9 cellular contexts compared by ENCODE assay signal in genomic region chr3:100042577-100042981, GRCh38.
DNase-seq lines count a peak whose midpoint lies in the region; ATAC-seq and TF ChIP-seq lines count a peak whose summit lies in the region.
"Had no signal": no experiment of that assay in that cellular context is flagged by ENCODE, and none has a peak within 500 bp of the region (broad histone marks: within the 10 kb centered on the region; RNA-seq: fewer than 3 reads in every experiment).

No MANE protein-coding gene starts in this region.

- no peaks in the 10 kb centered on the region for H3K27me3 Mint-ChIP-seq in nephron (ENCODE audit: low read depth)
- no peaks in the 10 kb centered on the region for H3K27me3 Mint-ChIP-seq in activated naive CD4-positive, alpha-beta T cell treated with anti-CD3 and anti-CD28 coated beads for 36 hours (ENCODE audit: low read depth)
- H3K27me3 Mint-ChIP-seq: stimulated activated naive B cell treated with anti-CD40 and anti-IgM and Interleukin-4, amounts not matched to agents 10 μg/mL and 1 μg/mL and 100 μg/mL, for 72 hours had no signal

- no peaks in the 10 kb centered on the region for H3K9me3 Mint-ChIP-seq in nephron
- no peaks in the 10 kb centered on the region for H3K9me3 Mint-ChIP-seq in activated naive CD4-positive, alpha-beta T cell treated with anti-CD3 and anti-CD28 coated beads for 36 hours
- H3K9me3 Mint-ChIP-seq: stimulated activated naive B cell treated with anti-CD40 and anti-IgM and Interleukin-4, amounts not matched to agents 10 μg/mL and 1 μg/mL and 100 μg/mL, for 72 hours had no signal

- intact Hi-C loops in left ventricle myocardium inferior (cut with micrococcal nuclease), result no loop called here
- intact Hi-C loops in left ventricle myocardium superior (cut with micrococcal nuclease), result no loop called here
- intact Hi-C loops in aorta (cut with DNase I), result loop anchor here (5.0 to 10.0 kb wide), 6 partner anchors 40 to 195 kb away; no protein-coding TSS in a partner anchor
- intact Hi-C loops in activated naive CD4-positive, alpha-beta T cell treated with anti-CD3 and anti-CD28 coated beads for 36 hours (cut with micrococcal nuclease), result no loop called here

- CTCF ChIA-PET in activated naive CD4-positive, alpha-beta T cell treated with anti-CD3 and anti-CD28 coated beads for 36 hours (lab: Charles Lee), result interaction anchor here (1.8 kb wide), 1 partner anchor 211 kb away, joined by 7 read pairs; no protein-coding TSS in a partner anchor

- H3K36me3 Mint-ChIP-seq in nephron (ENCODE audit: low read depth), result no peaks in the 10 kb centered on the region
- H3K36me3 Mint-ChIP-seq in activated naive CD4-positive, alpha-beta T cell treated with anti-CD3 and anti-CD28 coated beads for 36 hours (ENCODE audit: low read depth), result no peaks in the 10 kb centered on the region

- ATAC-seq in left ventricle myocardium superior (no peak), aorta (ENCODE audit: low FRiP score) (peak; percentile 28), HG02973 (IDR thresholded peaks at IDR 0.05; ENCODE audit: unreplicated experiment) (no peak)
- ATAC-seq: stimulated activated naive B cell treated with anti-CD40 and anti-IgM and Interleukin-4, amounts not matched to agents 10 μg/mL and 1 μg/mL and 100 μg/mL, for 72 hours had no signal

- H3K27me3 ChIP-seq in left ventricle myocardium inferior (ENCODE audit: low read depth), result no peaks in the 10 kb centered on the region
- no peaks in the 10 kb centered on the region for H3K27me3 ChIP-seq in aorta (ENCODE audit: control insufficient read depth in 1 of 2, insufficient read depth in 2 of 2, low read length in 1 of 2)

- no peak overlapping the region for H3K4me3 Mint-ChIP-seq in nephron
- no peak overlapping the region for H3K4me3 Mint-ChIP-seq in activated naive CD4-positive, alpha-beta T cell treated with anti-CD3 and anti-CD28 coated beads for 36 hours
- H3K4me3 Mint-ChIP-seq: stimulated activated naive B cell treated with anti-CD40 and anti-IgM and Interleukin-4, amounts not matched to agents 10 μg/mL and 1 μg/mL and 100 μg/mL, for 72 hours had no signal

- peak overlapping the region; percentile 72 to 99 (median 79) for H3K27ac Mint-ChIP-seq in nephron
- no peak overlapping the region for H3K27ac Mint-ChIP-seq in activated naive CD4-positive, alpha-beta T cell treated with anti-CD3 and anti-CD28 coated beads for 36 hours
- H3K27ac Mint-ChIP-seq: stimulated activated naive B cell treated with anti-CD40 and anti-IgM and Interleukin-4, amounts not matched to agents 10 μg/mL and 1 μg/mL and 100 μg/mL, for 72 hours had no signal

- peaks cover 68% of the 10 kb centered on the region for H3K4me1 Mint-ChIP-seq in nephron
- H3K4me1 Mint-ChIP-seq in activated naive CD4-positive, alpha-beta T cell treated with anti-CD3 and anti-CD28 coated beads for 36 hours (ENCODE audit: low read depth), result peaks cover 7% of the 10 kb centered on the region

- DNase-seq in left ventricle myocardium inferior, result no peak
- DNase-seq in left ventricle myocardium superior, result no peak
- peak; percentile 14 for DNase-seq in epithelial cell of esophagus (ENCODE audit: low read depth)
- DNase-seq in aorta, result no peak
- no peak for DNase-seq in activated naive CD4-positive, alpha-beta T cell treated with anti-CD3 and anti-CD28 coated beads for 36 hours
- DNase-seq in globus pallidus (ENCODE audit: low spot score), result no peak
- DNase-seq: stimulated activated naive B cell treated with anti-CD40 and anti-IgM and Interleukin-4, amounts not matched to agents 10 μg/mL and 1 μg/mL and 100 μg/mL, for 72 hours had no signal

- H3K27ac ChIP-seq in left ventricle myocardium inferior (replicated peaks) (peak overlapping the region; percentile 94), aorta (ENCODE audit: low read depth in 1 of 2, low read length in 2 of 2) (peak overlapping the region; percentile 98 to 100)

- H3K4me1 ChIP-seq in left ventricle myocardium inferior, result peaks cover 78% of the 10 kb centered on the region
- peaks cover 0 to 5% of the 10 kb centered on the region in 2 donors for H3K4me1 ChIP-seq in aorta (ENCODE audit: control insufficient read depth in 1 of 2, insufficient read depth in 2 of 2, low read length in 2 of 2)

- no peaks in the 10 kb centered on the region for H3K36me3 ChIP-seq in left ventricle myocardium inferior
- H3K36me3 ChIP-seq in aorta (ENCODE audit: control insufficient read depth in 1 of 2, insufficient read depth in 2 of 2, low read length in 1 of 2), result no peaks in the 10 kb centered on the region

- H3K4me3 ChIP-seq in left ventricle myocardium inferior, result no peak overlapping the region
- H3K4me3 ChIP-seq in epithelial cell of esophagus (ENCODE audit: low read length), result no peak overlapping the region
- no peak overlapping the region for H3K4me3 ChIP-seq in aorta (ENCODE audit: low read length in 2 of 2)

- no peaks in the 10 kb centered on the region for H3K9me3 ChIP-seq in left ventricle myocardium inferior (replicated peaks)
- H3K9me3 ChIP-seq in aorta (ENCODE audit: control insufficient read depth, low read length), result no peaks in the 10 kb centered on the region

- 2 to 6% methylated on average over 4 of the region's 4 CpGs for WGBS in aorta, 2 donors

- no peak for TF ChIP-seq CTCF in left ventricle myocardium inferior (IDR thresholded peaks at IDR 0.05; ENCODE audit: borderline replicate concordance)
- TF ChIP-seq CTCF in epithelial cell of esophagus (IDR thresholded peaks at IDR 0.05; ENCODE audit: insufficient read depth, low read depth, low read length, missing control alignments), result no peak
- TF ChIP-seq CTCF in nephron (IDR thresholded peaks at IDR 0.05; ENCODE audit: unreplicated experiment in 3 of 3), result no peak

Comparison
In these comparisons a context has a peak if more than half of its experiments do, and no peak if none do; other contexts are left out.
1. intact Hi-C loops: an anchor here in aorta (5.0 to 10.0 kb wide); none called in left ventricle myocardium inferior, left ventricle myocardium superior and activated naive CD4-positive, alpha-beta T cell treated with anti-CD3 and anti-CD28 coated beads for 36 hours.